Comparison of ENCODE assay signal across 8 cellular contexts in genomic region chr5:57175586-57175985, GRCh38. TPM values are rescaled to one million over a fixed set of nuclear protein-coding genes. Genes with fewer than 3 reads are reported as not detected.
DNase-seq lines count a peak whose midpoint lies in the region; ATAC-seq and TF ChIP-seq lines count a peak whose summit lies in the region.

No MANE protein-coding gene starts in this region.

- peaks cover 73% of the 10 kb centered on the region for H3K79me2 ChIP-seq in ACC112 (ENCODE audit: control insufficient read depth, insufficient read depth, low read length, unreplicated experiment)
- H3K79me2 ChIP-seq in parathyroid adenoma, result peaks cover 41% of the 10 kb centered on the region

- peak overlapping the region; percentile 99 for H3K27ac Mint-ChIP-seq in activated CD4-positive, alpha-beta T cell treated with anti-CD3 and anti-CD28 coated beads, Interleukin-2, amount 10 ng/mL, durations not matched to agents 24 days and 14 days

- ATAC-seq in GM19023 (IDR thresholded peaks at IDR 0.05; ENCODE audit: unreplicated experiment), result no peak
- no peak for ATAC-seq in HG02973 (IDR thresholded peaks at IDR 0.05; ENCODE audit: unreplicated experiment)

- H3K9me3 Mint-ChIP-seq in activated CD4-positive, alpha-beta T cell treated with anti-CD3 and anti-CD28 coated beads, Interleukin-2, amount 10 ng/mL, durations not matched to agents 24 days and 14 days, result no peaks in the 10 kb centered on the region

- peak; percentile 38 for DNase-seq in H7
- peak; percentile 86 for DNase-seq in activated CD4-positive, alpha-beta T cell treated with anti-CD3 and anti-CD28 coated beads, Interleukin-2, amount 10 ng/mL, durations not matched to agents 24 days and 14 days
- no peak for DNase-seq in UCSD-AML1 (lab: John Stamatoyannopoulos, UW; ENCODE audit: unreplicated experiment)

- peak overlapping the region; percentile 82 for H3K4me2 ChIP-seq in parathyroid adenoma (ENCODE audit: low read length)

- peaks cover 31% of the 10 kb centered on the region for H3K4me1 ChIP-seq in ACC112 (ENCODE audit: control insufficient read depth, insufficient read depth, low read length, unreplicated experiment)
- peaks cover 0 to 4% of the 10 kb centered on the region in 2 donors for H3K4me1 ChIP-seq in esophagus (ENCODE audit: control insufficient read depth in 2 of 2, insufficient read depth in 2 of 2, low read length in 1 of 2)
- peaks cover 13% of the 10 kb centered on the region for H3K4me1 ChIP-seq in parathyroid adenoma

- no peak for TF ChIP-seq CTCF in parathyroid adenoma (IDR thresholded peaks at IDR 0.05)

- H3K36me3 ChIP-seq in ACC112 (ENCODE audit: insufficient read depth, low read length) (peaks cover 20% of the 10 kb centered on the region), H7 (replicated peaks; ENCODE audit: control insufficient read depth, insufficient read depth, low read length) (no peaks in the 10 kb centered on the region), esophagus (ENCODE audit: control insufficient read depth in 2 of 2, insufficient read depth in 2 of 2, low read length in 1 of 2) (no peaks in the 10 kb centered on the region), parathyroid adenoma (ENCODE audit: control insufficient read depth, insufficient read depth, low read length) (no peaks in the 10 kb centered on the region)

- H3K4me3 ChIP-seq in ACC112 (ENCODE audit: low read depth, low read length), result peak overlapping the region; percentile 94
- peak overlapping the region; percentile 96 for H3K4me3 ChIP-seq in H7 (ENCODE audit: insufficient read depth, low read depth, low read length)
- peak overlapping the region in 1 of 2 donors; percentile 93 for H3K4me3 ChIP-seq in esophagus (ENCODE audit: low read depth in 1 of 2, low read length in 2 of 2)
- peak overlapping the region; percentile 99 for H3K4me3 ChIP-seq in parathyroid adenoma (ENCODE audit: low read depth, low read length)

- H2AFZ ChIP-seq in ACC112 (ENCODE audit: low read length, unreplicated experiment) (no peak overlapping the region), parathyroid adenoma (no peak overlapping the region)

- peaks cover 52% of the 10 kb centered on the region for H3K36me3 Mint-ChIP-seq in activated CD4-positive, alpha-beta T cell treated with anti-CD3 and anti-CD28 coated beads, Interleukin-2, amount 10 ng/mL, durations not matched to agents 24 days and 14 days (ENCODE audit: low read depth)

- H3K27me3 ChIP-seq in ACC112 (ENCODE audit: insufficient read depth, low read length), result no peaks in the 10 kb centered on the region
- H3K27me3 ChIP-seq in H7 (ENCODE audit: control insufficient read depth, insufficient read depth, low read length), result no peaks in the 10 kb centered on the region
- no peaks in the 10 kb centered on the region for H3K27me3 ChIP-seq in esophagus (ENCODE audit: control insufficient read depth in 1 of 2, insufficient read depth in 2 of 2, low read length in 2 of 2)
- no peaks in the 10 kb centered on the region for H3K27me3 ChIP-seq in parathyroid adenoma (ENCODE audit: control insufficient read depth, insufficient read depth, low read length)

- H3K9me3 ChIP-seq in esophagus (ENCODE audit: control insufficient read depth in 2 of 2, insufficient read depth in 1 of 2, low read depth in 1 of 2, low read length in 1 of 2) (no peaks in the 10 kb centered on the region), parathyroid adenoma (ENCODE audit: control insufficient read depth, low read length) (no peaks in the 10 kb centered on the region)

- WGBS in esophagus, 2 donors, result 0 to 1% methylated on average over 5 of the region's 5 CpGs

- no peak overlapping the region for H3K9ac ChIP-seq in parathyroid adenoma

- peaks cover 2% of the 10 kb centered on the region for H3K27me3 Mint-ChIP-seq in activated CD4-positive, alpha-beta T cell treated with anti-CD3 and anti-CD28 coated beads, Interleukin-2, amount 10 ng/mL, durations not matched to agents 24 days and 14 days

- intact Hi-C loops in activated CD4-positive, alpha-beta T cell treated with anti-CD3 and anti-CD28 coated beads, Interleukin-2, amount 10 ng/mL, durations not matched to agents 24 days and 14 days (cut with micrococcal nuclease), result loop anchor here (2.0 to 10.0 kb wide), 3 partner anchors 17 to 1181 kb away; partner anchors contain the start of gene IL6ST

- H3K4me1 Mint-ChIP-seq in activated CD4-positive, alpha-beta T cell treated with anti-CD3 and anti-CD28 coated beads, Interleukin-2, amount 10 ng/mL, durations not matched to agents 24 days and 14 days, result peaks cover 52% of the 10 kb centered on the region

- peak overlapping the region; percentile 97 for H3K27ac ChIP-seq in ACC112 (ENCODE audit: low read depth, low read length)
- peak overlapping the region; percentile 17 to 40 for H3K27ac ChIP-seq in esophagus (ENCODE audit: low read depth in 2 of 2, low read length in 1 of 2)
- H3K27ac ChIP-seq in parathyroid adenoma, result peak overlapping the region; percentile 99

- H3K4me3 Mint-ChIP-seq in activated CD4-positive, alpha-beta T cell treated with anti-CD3 and anti-CD28 coated beads, Interleukin-2, amount 10 ng/mL, durations not matched to agents 24 days and 14 days, result peak overlapping the region; percentile 97

RNA-seq across cellular contexts. Expression of gene GPBP1, which starts 1.7 kb away (rescaled TPM):
- total RNA-seq in H7 (2014; rRNA removed; shearing (Covaris generic)), result 62.7 and 92.0 TPM in 2 replicates
- 85.2 and 86.7 TPM in 2 replicates for total RNA-seq in activated CD4-positive, alpha-beta T cell treated with anti-CD3 and anti-CD28 coated beads, Interleukin-2, amount 10 ng/mL, durations not matched to agents 24 days and 14 days
- polyA plus RNA-seq in esophagus, result 10 to 100 TPM; 29.7 to 48.4 TPM

Comparison
In these comparisons a context has a peak if more than half of its experiments do, and no peak if none do; other contexts are left out.
1. H3K27ac ChIP-seq: peak in every context shown above with its lines; median percentile 99 in parathyroid adenoma; 97 in ACC112; 28 in esophagus.